Comparison of ENCODE assay signal across 8 cellular contexts in genomic region chr20:59443558-59443957, GRCh38.
"Had no signal": no experiment of that assay in that cellular context is flagged by ENCODE, and none has a peak within 500 bp of the region (broad histone marks: within the 10 kb centered on the region; RNA-seq: fewer than 3 reads in every experiment).

No MANE protein-coding gene starts in this region.

- H3K9me3 ChIP-seq: HAP-1 had no signal

- H3K4me1 ChIP-seq: HAP-1 had no signal

- H3K36me3 ChIP-seq: HAP-1 had no signal

- H3K27ac ChIP-seq: GM23248, HL-60 had no signal

- H3K4me3 ChIP-seq: GM23248, HAP-1 had no signal

- H3K9ac ChIP-seq: GM23248 had no signal

- DNase-seq: GM23248, GOT3, H7, HFFc6 had no signal

- ATAC-seq: HCT116, HepG2 had no signal
